8 cellular contexts compared by ENCODE assay signal in genomic region chr12:1936406-1937320, GRCh38. TPM values are rescaled to one million over a fixed set of nuclear protein-coding genes. Genes with fewer than 3 reads are reported as not detected.
A peak's percentile ranks its signal among the peaks of the same experiment; 100 is the strongest.
DNase-seq lines count a peak whose midpoint lies in the region; ATAC-seq, FAIRE-seq and TF ChIP-seq lines count a peak whose summit lies in the region.

No MANE protein-coding gene starts in this region.

- ATAC-seq in right cardiac atrium (peak; percentile 75 to 77), HG03097 (IDR thresholded peaks at IDR 0.05; ENCODE audit: low FRiP score, unreplicated experiment) (no peak)
- ATAC-seq in stimulated activated memory B cell treated with anti-CD40 and anti-IgM and Interleukin-4, amounts not matched to agents 10 μg/mL and 1 μg/mL and 100 μg/mL, for 72 hours: no peak

- no peak overlapping the region for H3K4me3 Mint-ChIP-seq in stimulated activated memory B cell treated with anti-CD40 and anti-IgM and Interleukin-4, amounts not matched to agents 10 μg/mL and 1 μg/mL and 100 μg/mL, for 72 hours

- DNase-seq in LNCaP clone FGC (ENCODE audit: low read depth) (peak; percentile 98), amygdala (lab: John Stamatoyannopoulos, UW) (peak in 54 of 56 donors; percentile 32 to 92 (median 74)), right cardiac atrium (peak; percentile 63 to 86 (median 85)), AML-193 (lab: John Stamatoyannopoulos, UW) (no peak), D721Med (ENCODE audit: insufficient read length, low spot score) (no peak), NCI-H2227 treated with DMSO at 0.1 percent for 48 hours (lab: John Stamatoyannopoulos, UW) (no peak)

- no peaks in the 10 kb centered on the region for H3K27me3 ChIP-seq in right cardiac atrium (ENCODE audit: control insufficient read depth, insufficient read depth)

- no peaks in the 10 kb centered on the region for H3K9me3 ChIP-seq in right cardiac atrium (ENCODE audit: control insufficient read depth, low read length)

- peak overlapping the region; percentile 69 for H3K27ac Mint-ChIP-seq in stimulated activated memory B cell treated with anti-CD40 and anti-IgM and Interleukin-4, amounts not matched to agents 10 μg/mL and 1 μg/mL and 100 μg/mL, for 72 hours

- H3K4me1 ChIP-seq in right cardiac atrium (ENCODE audit: control insufficient read depth, insufficient read depth, low read length): no peaks in the 10 kb centered on the region

- peaks cover 33% of the 10 kb centered on the region for H3K4me1 Mint-ChIP-seq in stimulated activated memory B cell treated with anti-CD40 and anti-IgM and Interleukin-4, amounts not matched to agents 10 μg/mL and 1 μg/mL and 100 μg/mL, for 72 hours

- peaks cover 12% of the 10 kb centered on the region for H3K36me3 Mint-ChIP-seq in stimulated activated memory B cell treated with anti-CD40 and anti-IgM and Interleukin-4, amounts not matched to agents 10 μg/mL and 1 μg/mL and 100 μg/mL, for 72 hours

- H3K4me3 ChIP-seq in LNCaP clone FGC (ENCODE audit: low read depth, low read length) (peak overlapping the region; percentile 59), right cardiac atrium (ENCODE audit: low read length) (no peak overlapping the region)

- peak overlapping the region; percentile 22 for H3K27ac ChIP-seq in right cardiac atrium (ENCODE audit: low read length)

- no peaks in the 10 kb centered on the region for H3K9me3 Mint-ChIP-seq in stimulated activated memory B cell treated with anti-CD40 and anti-IgM and Interleukin-4, amounts not matched to agents 10 μg/mL and 1 μg/mL and 100 μg/mL, for 72 hours

- intact Hi-C loops in right cardiac atrium (cut with DNase I): loop anchor here in 3 of 4 donors (5.0 kb wide), 2 partner anchors 129 to 284 kb away; no protein-coding TSS in a partner anchor

- no peak for FAIRE-seq in D721Med (lab: Jason Lieb, UNC)

- H3K27me3 Mint-ChIP-seq in stimulated activated memory B cell treated with anti-CD40 and anti-IgM and Interleukin-4, amounts not matched to agents 10 μg/mL and 1 μg/mL and 100 μg/mL, for 72 hours: no peaks in the 10 kb centered on the region

- 72% methylated on average over 25 of the region's 25 CpGs for WGBS in right cardiac atrium

- no peak for TF ChIP-seq CTCF in LNCaP clone FGC (IDR thresholded peaks at IDR 0.05; ENCODE audit: control insufficient read depth, extremely low read depth, insufficient read depth)
- TF ChIP-seq CTCF in D721Med (IDR thresholded peaks at IDR 0.05; ENCODE audit: insufficient read depth, missing control alignments): no peak

RNA-seq across cellular contexts. Expression of gene CACNA2D4, which starts 18.2 kb away (rescaled TPM):
- total RNA-seq in right cardiac atrium: 1 to 10 TPM; 1.0 to 3.0 (median 1.9) TPM
- 1.2 TPM for polyA plus RNA-seq in right cardiac atrium

Comparison
In these comparisons a context has a peak if more than half of its experiments do, and no peak if none do; other contexts are left out.
1. DNase-seq: peak in LNCaP clone FGC (single experiment), amygdala (54 of 56) and right cardiac atrium (3 of 3); none in AML-193 (0 of 2), D721Med (single experiment) and NCI-H2227 treated with DMSO at 0.1 percent for 48 hours (single experiment).
2. ATAC-seq: peak in right cardiac atrium (2 of 2); none in stimulated activated memory B cell treated with anti-CD40 and anti-IgM and Interleukin-4, amounts not matched to agents 10 μg/mL and 1 μg/mL and 100 μg/mL, for 72 hours (single experiment) and HG03097 (single experiment).